Comparison of ENCODE assay signal across 10 cellular contexts in genomic region chr5:143245929-143246561, GRCh38.
DNase-seq lines count a peak whose midpoint lies in the region; ATAC-seq and TF ChIP-seq lines count a peak whose summit lies in the region.
"Had no signal": no experiment of that assay in that cellular context is flagged by ENCODE, and none has a peak within 500 bp of the region (broad histone marks: within the 10 kb centered on the region; RNA-seq: fewer than 3 reads in every experiment).

No MANE protein-coding gene starts in this region.

- H3K4me1 ChIP-seq in Peyer's patch: peaks cover 0 to 8% (median 0%) of the 10 kb centered on the region in 4 donors

- H3K27me3 ChIP-seq in Peyer's patch: no peaks in the 10 kb centered on the region
- H3K27me3 ChIP-seq: right lobe of liver had no signal

- H3K27ac Mint-ChIP-seq in T-helper 2 cell treated with Interferon-gamma antibody and Interleukin-4, amounts not matched to agents 5 μg/mL and 100 μg/mL, for 36 hours: no peak overlapping the region
- H3K27ac Mint-ChIP-seq: IgD-negative memory B cell had no signal

- no peaks in the 10 kb centered on the region for H3K9me3 ChIP-seq in Peyer's patch
- H3K9me3 ChIP-seq: right lobe of liver had no signal

- peaks cover 19% of the 10 kb centered on the region for H3K9me3 Mint-ChIP-seq in T-helper 2 cell treated with Interferon-gamma antibody and Interleukin-4, amounts not matched to agents 5 μg/mL and 100 μg/mL, for 36 hours

- peaks cover 1% of the 10 kb centered on the region for H3K36me3 Mint-ChIP-seq in T-helper 2 cell treated with Interferon-gamma antibody and Interleukin-4, amounts not matched to agents 5 μg/mL and 100 μg/mL, for 36 hours (ENCODE audit: low read depth)
- H3K36me3 Mint-ChIP-seq: IgD-negative memory B cell had no signal

- DNase-seq in GM03348 (ENCODE audit: low spot score) (peak; percentile 80), NCI-H524 (lab: John Stamatoyannopoulos, UW) (peak; percentile 95 to 98), choroid plexus epithelial cell (ENCODE audit: low read depth) (peak; percentile 95), pulmonary artery endothelial cell (ENCODE audit: low read depth, low spot score) (peak; percentile 45), Peyer's patch (no peak), Kasumi-1 (lab: John Stamatoyannopoulos, UW) (no peak)
- DNase-seq in T-helper 2 cell treated with Interferon-gamma antibody and Interleukin-4, amounts not matched to agents 5 μg/mL and 100 μg/mL, for 36 hours (ENCODE audit: low spot score): no peak
- DNase-seq: right lobe of liver had no signal

- TF ChIP-seq CTCF in choroid plexus epithelial cell (conservative IDR thresholded peaks at IDR 0.05; ENCODE audit: low read depth, low read length) (no peak), Peyer's patch (IDR thresholded peaks at IDR 0.05) (no peak)

- no peak for ATAC-seq in HG03354 (IDR thresholded peaks at IDR 0.05; ENCODE audit: poor library complexity, severe bottlenecking, unreplicated experiment)

- no peaks in the 10 kb centered on the region for H3K27me3 Mint-ChIP-seq in T-helper 2 cell treated with Interferon-gamma antibody and Interleukin-4, amounts not matched to agents 5 μg/mL and 100 μg/mL, for 36 hours (ENCODE audit: low read depth)

- no peaks in the 10 kb centered on the region for H3K4me1 Mint-ChIP-seq in T-helper 2 cell treated with Interferon-gamma antibody and Interleukin-4, amounts not matched to agents 5 μg/mL and 100 μg/mL, for 36 hours (ENCODE audit: low read depth)
- H3K4me1 Mint-ChIP-seq: IgD-negative memory B cell had no signal

- no peak overlapping the region for H3K4me3 Mint-ChIP-seq in T-helper 2 cell treated with Interferon-gamma antibody and Interleukin-4, amounts not matched to agents 5 μg/mL and 100 μg/mL, for 36 hours
- H3K4me3 Mint-ChIP-seq: IgD-negative memory B cell had no signal

- H3K36me3 ChIP-seq in Peyer's patch: no peaks in the 10 kb centered on the region
- H3K36me3 ChIP-seq: right lobe of liver had no signal

- no peak for TF ChIP-seq POLR2A in Peyer's patch (IDR thresholded peaks at IDR 0.05)

- H3K4me3 ChIP-seq in choroid plexus epithelial cell (ENCODE audit: low read depth, low read length) (no peak overlapping the region), Peyer's patch (no peak overlapping the region)
- H3K4me3 ChIP-seq: right lobe of liver had no signal

- no peak overlapping the region for H3K27ac ChIP-seq in Peyer's patch
- H3K27ac ChIP-seq: right lobe of liver had no signal

Comparison
In these comparisons a context has a peak if more than half of its experiments do, and no peak if none do; other contexts are left out.
1. DNase-seq: peak in GM03348 (single experiment), NCI-H524 (2 of 2), choroid plexus epithelial cell (single experiment) and pulmonary artery endothelial cell (single experiment); none in T-helper 2 cell treated with Interferon-gamma antibody and Interleukin-4, amounts not matched to agents 5 μg/mL and 100 μg/mL, for 36 hours (single experiment), Peyer's patch (0 of 3) and Kasumi-1 (0 of 2).